In the genomic region with DNA sequence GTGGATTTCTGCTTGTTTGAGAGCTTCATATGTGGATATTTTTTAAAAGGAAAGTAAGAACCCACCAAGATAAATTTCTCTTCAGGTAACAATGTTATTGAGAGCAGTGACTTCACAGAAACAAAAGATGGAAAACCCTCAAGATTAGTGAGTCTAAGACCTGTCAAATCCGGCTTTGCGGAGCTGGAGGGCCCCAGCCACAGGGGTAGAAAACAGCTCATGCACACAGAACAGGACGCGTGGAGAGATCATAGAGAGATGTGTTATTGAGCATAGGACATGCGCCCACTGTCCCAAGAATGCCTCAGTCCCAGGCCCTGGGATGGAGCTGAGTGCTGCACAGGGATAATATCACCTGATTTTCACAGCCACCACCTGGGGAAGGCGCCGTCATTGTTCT, we compare ENCODE assay signal across 16 cellular contexts. TPM values are rescaled to one million over a fixed set of nuclear protein-coding genes. Genes with fewer than 3 reads are reported as not detected.
"Had no signal": no experiment of that assay in that cellular context is flagged by ENCODE, and none has a peak within 500 bp of the region (broad histone marks: within the 10 kb centered on the region; RNA-seq: fewer than 3 reads in every experiment).

No MANE protein-coding gene starts in this region.

- ATAC-seq: esophagus mucosa; left cardiac atrium; lower lobe of right lung; stimulated activated effector memory CD8-positive, alpha-beta T cell treated with anti-CD3 and anti-CD28 coated beads, Interleukin-12 subunit alpha, Interleukin-12 subunit beta, amount 100 ng/mL, for 72 hours had no signal

- H3K4me3 Mint-ChIP-seq: activated T-helper 1 cell treated with anti-CD3 and anti-CD28 coated beads, Interleukin-12 subunit alpha, Interleukin-12 subunit beta, Interleukin-2, Interleukin-4 antibody, amounts not matched to agents 30 ng/mL and 10 ng/mL and 1 ng/mL, durations not matched to agents 14 hours and 24 hours and 36 hours; central memory CD8-positive, alpha-beta T cell; stimulated activated effector memory CD8-positive, alpha-beta T cell treated with anti-CD3 and anti-CD28 coated beads, Interleukin-12 subunit alpha, Interleukin-12 subunit beta, amount 100 ng/mL, for 72 hours; T-helper 2 cell treated with Interferon-gamma antibody and Interleukin-4, amounts not matched to agents 5 μg/mL and 100 μg/mL, for 36 hours had no signal

- H3K36me3 ChIP-seq: brain microvascular endothelial cell, lower lobe of right lung, neutrophil, SJSA1, tibial nerve had no signal

- H3K9me3 ChIP-seq: lower lobe of right lung, neutrophil, SJSA1, tibial nerve had no signal

- H3K27me3 ChIP-seq: neutrophil, tibial nerve had no signal

- H3K27ac ChIP-seq: brain microvascular endothelial cell, coronary artery, lower lobe of right lung, neutrophil, SJSA1, tibial nerve had no signal

- H3K27ac Mint-ChIP-seq: activated T-helper 1 cell treated with anti-CD3 and anti-CD28 coated beads, Interleukin-12 subunit alpha, Interleukin-12 subunit beta, Interleukin-2, Interleukin-4 antibody, amounts not matched to agents 30 ng/mL and 10 ng/mL and 1 ng/mL, durations not matched to agents 14 hours and 24 hours and 36 hours; stimulated activated effector memory CD8-positive, alpha-beta T cell treated with anti-CD3 and anti-CD28 coated beads, Interleukin-12 subunit alpha, Interleukin-12 subunit beta, amount 100 ng/mL, for 72 hours; T-helper 2 cell treated with Interferon-gamma antibody and Interleukin-4, amounts not matched to agents 5 μg/mL and 100 μg/mL, for 36 hours had no signal

- DNase-seq: activated CD4-positive, alpha-beta T cell treated with anti-CD3 and anti-CD28 coated beads, Interleukin-2, amount 50 U/mL, for 48 hours; activated CD4-positive, CD25-positive, alpha-beta regulatory T cell treated with anti-CD3 and anti-CD28 coated beads, Interleukin-2, amount 50 U/mL, for 72 hours; anterior cingulate cortex; brain microvascular endothelial cell; left cardiac atrium; lower lobe of right lung had no signal

- H3K4me3 ChIP-seq: coronary artery, lower lobe of right lung, SJSA1, tibial nerve had no signal

- H3K4me1 ChIP-seq: lower lobe of right lung, SJSA1 had no signal

- H3K36me3 Mint-ChIP-seq: stimulated activated effector memory CD8-positive, alpha-beta T cell treated with anti-CD3 and anti-CD28 coated beads, Interleukin-12 subunit alpha, Interleukin-12 subunit beta, amount 100 ng/mL, for 72 hours had no signal

- H3K9me3 Mint-ChIP-seq: activated T-helper 1 cell treated with anti-CD3 and anti-CD28 coated beads, Interleukin-12 subunit alpha, Interleukin-12 subunit beta, Interleukin-2, Interleukin-4 antibody, amounts not matched to agents 30 ng/mL and 10 ng/mL and 1 ng/mL, durations not matched to agents 14 hours and 24 hours and 36 hours; central memory CD8-positive, alpha-beta T cell; stimulated activated effector memory CD8-positive, alpha-beta T cell treated with anti-CD3 and anti-CD28 coated beads, Interleukin-12 subunit alpha, Interleukin-12 subunit beta, amount 100 ng/mL, for 72 hours; T-helper 2 cell treated with Interferon-gamma antibody and Interleukin-4, amounts not matched to agents 5 μg/mL and 100 μg/mL, for 36 hours had no signal

RNA-seq across cellular contexts. Expression of a gene that starts 21.3 kb away (rescaled TPM):
- total RNA-seq: myocyte, SJSA1 had no signal
